11 cellular contexts compared by ENCODE assay signal in genomic region chr17:68318103-68318991, GRCh38. TPM values are rescaled to one million over a fixed set of nuclear protein-coding genes. Genes with fewer than 3 reads are reported as not detected.
DNase-seq lines count a peak whose midpoint lies in the region; ATAC-seq and TF ChIP-seq lines count a peak whose summit lies in the region.
"Had no signal": no experiment of that assay in that cellular context is flagged by ENCODE, and none has a peak within 500 bp of the region (broad histone marks: within the 10 kb centered on the region; RNA-seq: fewer than 3 reads in every experiment).

No MANE protein-coding gene starts in this region.

- peaks cover 5% of the 10 kb centered on the region for H3K27me3 Mint-ChIP-seq in activated T-helper 1 cell treated with anti-CD3 and anti-CD28 coated beads, Interleukin-12 subunit alpha, Interleukin-12 subunit beta, Interleukin-2, Interleukin-4 antibody, amounts not matched to agents 30 ng/mL and 10 ng/mL and 1 ng/mL, durations not matched to agents 14 hours and 24 hours and 36 hours (ENCODE audit: insufficient read depth)

- H3K4me3 ChIP-seq in RWPE2 (ENCODE audit: severe bottlenecking) (no peak overlapping the region), vagina (no peak overlapping the region)

- H3K27me3 ChIP-seq in RWPE2 (ENCODE audit: insufficient read depth, poor library complexity, severe bottlenecking) (peaks cover 2% of the 10 kb centered on the region), vagina (no peaks in the 10 kb centered on the region)

- H3K36me3 ChIP-seq in RWPE2 (ENCODE audit: low read depth) (no peaks in the 10 kb centered on the region), vagina (no peaks in the 10 kb centered on the region)

- TF ChIP-seq POLR2A in vagina (IDR thresholded peaks at IDR 0.05) = no peak

- H3K4me3 Mint-ChIP-seq in activated T-helper 1 cell treated with anti-CD3 and anti-CD28 coated beads, Interleukin-12 subunit alpha, Interleukin-12 subunit beta, Interleukin-2, Interleukin-4 antibody, amounts not matched to agents 30 ng/mL and 10 ng/mL and 1 ng/mL, durations not matched to agents 14 hours and 24 hours and 36 hours = no peak overlapping the region

- H3K27ac Mint-ChIP-seq in activated T-helper 1 cell treated with anti-CD3 and anti-CD28 coated beads, Interleukin-12 subunit alpha, Interleukin-12 subunit beta, Interleukin-2, Interleukin-4 antibody, amounts not matched to agents 30 ng/mL and 10 ng/mL and 1 ng/mL, durations not matched to agents 14 hours and 24 hours and 36 hours = no peak overlapping the region

- H3K27ac ChIP-seq in RWPE2 (ENCODE audit: poor library complexity, severe bottlenecking) (no peak overlapping the region), vagina (no peak overlapping the region)

- H3K9me3 ChIP-seq in RWPE2 (ENCODE audit: severe bottlenecking) (no peaks in the 10 kb centered on the region), vagina (no peaks in the 10 kb centered on the region)

- TF ChIP-seq CTCF in RWPE2 (IDR thresholded peaks at IDR 0.05; ENCODE audit: poor library complexity, severe bottlenecking) (no peak), vagina (IDR thresholded peaks at IDR 0.05) (no peak)

- H3K36me3 Mint-ChIP-seq in activated T-helper 1 cell treated with anti-CD3 and anti-CD28 coated beads, Interleukin-12 subunit alpha, Interleukin-12 subunit beta, Interleukin-2, Interleukin-4 antibody, amounts not matched to agents 30 ng/mL and 10 ng/mL and 1 ng/mL, durations not matched to agents 14 hours and 24 hours and 36 hours (ENCODE audit: low read depth) = peaks cover 4% of the 10 kb centered on the region

- intact Hi-C loops in activated T-helper 1 cell treated with anti-CD3 and anti-CD28 coated beads, Interleukin-12 subunit alpha, Interleukin-12 subunit beta, Interleukin-2, Interleukin-4 antibody, amounts not matched to agents 30 ng/mL and 10 ng/mL and 1 ng/mL, durations not matched to agents 14 hours and 24 hours and 36 hours (cut with micrococcal nuclease) = no loop called here
- intact Hi-C loops in vagina (cut with DNase I) = no loop called here

- DNase-seq in AG08396 (ENCODE audit: low spot score) (peak; percentile 41), HCEC 1CT (peak; percentile 53), RWPE2 (ENCODE audit: low spot score) (no peak), hepatic stellate cell (ENCODE audit: low spot score) (peak; percentile 64), NCI-H446 treated with DMSO at 0.1 percent for 48 hours (lab: John Stamatoyannopoulos, UW) (no peak), vagina (ENCODE audit: extremely low spot score in 2 of 2) (no peak)
- no peak for DNase-seq in activated T-helper 1 cell treated with anti-CD3 and anti-CD28 coated beads, Interleukin-12 subunit alpha, Interleukin-12 subunit beta, Interleukin-2, Interleukin-4 antibody, amounts not matched to agents 30 ng/mL and 10 ng/mL and 1 ng/mL, durations not matched to agents 14 hours and 24 hours and 36 hours (ENCODE audit: low spot score)
- DNase-seq: DMS79, NCI-H1930 had no signal

- H3K4me1 ChIP-seq in RWPE2 (ENCODE audit: insufficient read depth, poor library complexity, severe bottlenecking) (no peaks in the 10 kb centered on the region), vagina (peaks cover 5% of the 10 kb centered on the region)

- no peaks in the 10 kb centered on the region for H3K9me3 Mint-ChIP-seq in activated T-helper 1 cell treated with anti-CD3 and anti-CD28 coated beads, Interleukin-12 subunit alpha, Interleukin-12 subunit beta, Interleukin-2, Interleukin-4 antibody, amounts not matched to agents 30 ng/mL and 10 ng/mL and 1 ng/mL, durations not matched to agents 14 hours and 24 hours and 36 hours

- ATAC-seq in RWPE2 (ENCODE audit: low read depth) (peak; percentile 46; the same call in 1 of the 3 replicates), HG03175 (IDR thresholded peaks at IDR 0.05; ENCODE audit: unreplicated experiment) (no peak)
- ATAC-seq: activated CD4-positive, CD25-positive, alpha-beta regulatory T cell treated with anti-CD3 and anti-CD28 coated beads, Interleukin-2, amount 50 U/mL, for 24 hours had no signal

- H3K4me1 Mint-ChIP-seq in activated T-helper 1 cell treated with anti-CD3 and anti-CD28 coated beads, Interleukin-12 subunit alpha, Interleukin-12 subunit beta, Interleukin-2, Interleukin-4 antibody, amounts not matched to agents 30 ng/mL and 10 ng/mL and 1 ng/mL, durations not matched to agents 14 hours and 24 hours and 36 hours (ENCODE audit: low read depth) = peaks cover 7% of the 10 kb centered on the region

RNA-seq across cellular contexts. Expression of gene ARSG, which starts 27.1 kb away (rescaled TPM):
- 5.5 and 6.7 TPM in 2 replicates for total RNA-seq in activated T-helper 1 cell treated with anti-CD3 and anti-CD28 coated beads, Interleukin-12 subunit alpha, Interleukin-12 subunit beta, Interleukin-2, Interleukin-4 antibody, amounts not matched to agents 30 ng/mL and 10 ng/mL and 1 ng/mL, durations not matched to agents 14 hours and 24 hours and 36 hours
- 8.1 TPM for total RNA-seq in vagina

RNA-seq across cellular contexts. Expression of gene SLC16A6, which starts 27.4 kb away (rescaled TPM):
- total RNA-seq in activated T-helper 1 cell treated with anti-CD3 and anti-CD28 coated beads, Interleukin-12 subunit alpha, Interleukin-12 subunit beta, Interleukin-2, Interleukin-4 antibody, amounts not matched to agents 30 ng/mL and 10 ng/mL and 1 ng/mL, durations not matched to agents 14 hours and 24 hours and 36 hours = 3.0 and 3.8 TPM in 2 replicates
- 2.7 TPM for total RNA-seq in vagina

Comparison
In these comparisons a context has a peak if more than half of its experiments do, and no peak if none do; other contexts are left out.
1. DNase-seq: peak in AG08396 (single experiment), HCEC 1CT (single experiment) and hepatic stellate cell (single experiment); none in RWPE2 (single experiment), activated T-helper 1 cell treated with anti-CD3 and anti-CD28 coated beads, Interleukin-12 subunit alpha, Interleukin-12 subunit beta, Interleukin-2, Interleukin-4 antibody, amounts not matched to agents 30 ng/mL and 10 ng/mL and 1 ng/mL, durations not matched to agents 14 hours and 24 hours and 36 hours (single experiment), NCI-H446 treated with DMSO at 0.1 percent for 48 hours (single experiment) and vagina (0 of 2).